ENCODE assay signal across 8 cellular contexts in the genomic region with DNA sequence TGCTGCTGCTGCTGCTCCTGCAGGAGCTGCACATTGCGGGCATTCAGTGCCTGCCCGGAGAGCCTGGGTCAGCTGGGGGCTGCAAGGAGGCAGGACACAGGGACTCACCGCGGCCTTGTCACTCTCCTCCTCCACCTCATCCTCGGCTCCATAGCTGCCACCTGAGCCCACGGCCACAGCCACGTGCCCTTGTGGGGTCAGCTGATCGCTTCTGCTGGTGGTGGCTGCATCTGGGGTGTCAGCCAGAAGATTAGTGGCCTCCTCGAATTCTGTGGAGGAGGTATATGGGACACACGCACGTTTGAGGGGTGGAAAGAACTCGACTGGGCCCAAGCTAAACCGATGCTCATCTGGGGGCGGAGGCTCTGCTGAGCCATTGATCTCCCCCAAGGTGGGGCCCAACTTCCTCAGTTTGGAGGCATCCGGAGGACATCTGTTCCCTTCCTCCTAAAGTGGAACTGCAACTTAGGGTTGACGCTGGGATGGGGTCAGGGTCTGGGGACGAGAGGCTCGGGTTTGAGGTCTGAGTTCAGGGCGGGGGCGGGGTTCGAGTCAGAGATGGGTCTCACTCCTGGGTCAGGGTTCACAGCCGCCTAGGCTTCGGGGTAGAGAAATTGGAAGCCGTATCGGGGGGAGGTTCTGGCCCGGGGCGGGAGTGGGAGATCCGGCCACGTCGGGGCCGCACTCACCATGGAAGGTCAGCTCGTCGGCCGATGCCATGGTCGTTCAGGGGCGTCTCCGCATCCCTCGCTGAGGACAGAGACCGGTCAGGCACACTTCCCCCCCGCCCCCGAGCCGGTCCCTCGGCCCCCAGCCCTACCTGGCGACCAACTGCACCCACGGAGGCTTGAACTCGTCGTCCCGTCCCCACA. TPM values are rescaled to one million over a fixed set of nuclear protein-coding genes. Genes with fewer than 3 reads are reported as not detected.
A peak's percentile ranks its signal among the peaks of the same experiment; 100 is the strongest.
DNase-seq lines count a peak whose midpoint lies in the region; ATAC-seq and TF ChIP-seq lines count a peak whose summit lies in the region.

No MANE protein-coding gene starts in this region.

- no peaks in the 10 kb centered on the region for H3K36me3 ChIP-seq in hepatocyte (replicated peaks; ENCODE audit: insufficient read depth, low read depth)

- peak overlapping the region; percentile 97 for H3K4me2 ChIP-seq in hepatocyte

- H3K4me1 Mint-ChIP-seq in activated T-helper 1 cell treated with anti-CD3 and anti-CD28 coated beads, Interleukin-12 subunit alpha, Interleukin-12 subunit beta, Interleukin-2, Interleukin-4 antibody, amounts not matched to agents 30 ng/mL and 10 ng/mL and 1 ng/mL, durations not matched to agents 14 hours and 24 hours and 36 hours (ENCODE audit: low read depth) = peaks cover 11% of the 10 kb centered on the region

- intact Hi-C loops in activated T-helper 1 cell treated with anti-CD3 and anti-CD28 coated beads, Interleukin-12 subunit alpha, Interleukin-12 subunit beta, Interleukin-2, Interleukin-4 antibody, amounts not matched to agents 30 ng/mL and 10 ng/mL and 1 ng/mL, durations not matched to agents 14 hours and 24 hours and 36 hours (cut with micrococcal nuclease) = loop anchor here (1.0 to 2.0 kb wide), 7 partner anchors 32 to 507 kb away; a partner anchor contains a TSS

- no peak for TF ChIP-seq CTCF in hepatocyte (IDR thresholded peaks at IDR 0.05; ENCODE audit: poor library complexity)

- DNase-seq in GF-D8 (lab: John Stamatoyannopoulos, UW) = peak; percentile 4
- DNase-seq in activated T-helper 1 cell treated with anti-CD3 and anti-CD28 coated beads, Interleukin-12 subunit alpha, Interleukin-12 subunit beta, Interleukin-2, Interleukin-4 antibody, amounts not matched to agents 30 ng/mL and 10 ng/mL and 1 ng/mL, durations not matched to agents 14 hours and 24 hours and 36 hours (ENCODE audit: low spot score) = peak; percentile 8
- no peak for DNase-seq in hepatocyte (ENCODE audit: low spot score)
- DNase-seq in stimulated activated CD8-positive, alpha-beta memory T cell treated with anti-CD3 and anti-CD28 coated beads, Interleukin-4, amount 100 ng/mL, for 48 hours = peak; percentile 37
- DNase-seq in HuH-7.5 (ENCODE audit: low spot score) = no peak
- no peak for DNase-seq in G401 (ENCODE audit: low spot score)

- H3K27ac Mint-ChIP-seq in activated T-helper 1 cell treated with anti-CD3 and anti-CD28 coated beads, Interleukin-12 subunit alpha, Interleukin-12 subunit beta, Interleukin-2, Interleukin-4 antibody, amounts not matched to agents 30 ng/mL and 10 ng/mL and 1 ng/mL, durations not matched to agents 14 hours and 24 hours and 36 hours = peak overlapping the region; percentile 85

- H3K27me3 ChIP-seq in hepatocyte = no peaks in the 10 kb centered on the region

- in situ Hi-C loops in G401 (cut with HindIII; ENCODE audit: low sequenced_read_pairs) = no loop called here

- peaks cover 4% of the 10 kb centered on the region for H4K20me1 ChIP-seq in hepatocyte (ENCODE audit: insufficient read depth, poor library complexity, severe bottlenecking)

- H3K4me1 ChIP-seq in hepatocyte (ENCODE audit: insufficient read depth) = peaks cover 12% of the 10 kb centered on the region

- WGBS in hepatocyte (ENCODE audit: low lambda C conversion rate, missing lambda C conversion rate) = 35% methylated on average over 21 of the region's 48 CpGs

- peak overlapping the region; percentile 60 for H2AFZ ChIP-seq in hepatocyte

- H3K27me3 Mint-ChIP-seq in activated T-helper 1 cell treated with anti-CD3 and anti-CD28 coated beads, Interleukin-12 subunit alpha, Interleukin-12 subunit beta, Interleukin-2, Interleukin-4 antibody, amounts not matched to agents 30 ng/mL and 10 ng/mL and 1 ng/mL, durations not matched to agents 14 hours and 24 hours and 36 hours (ENCODE audit: insufficient read depth) = no peaks in the 10 kb centered on the region

- peak overlapping the region; percentile 62 for H3K27ac ChIP-seq in hepatocyte

- ATAC-seq in HG03432 (IDR thresholded peaks at IDR 0.05; ENCODE audit: unreplicated experiment) (peak; percentile 11), HG03469 (IDR thresholded peaks at IDR 0.05; ENCODE audit: unreplicated experiment) (no peak)

- H3K9me3 Mint-ChIP-seq in activated T-helper 1 cell treated with anti-CD3 and anti-CD28 coated beads, Interleukin-12 subunit alpha, Interleukin-12 subunit beta, Interleukin-2, Interleukin-4 antibody, amounts not matched to agents 30 ng/mL and 10 ng/mL and 1 ng/mL, durations not matched to agents 14 hours and 24 hours and 36 hours = no peaks in the 10 kb centered on the region

- H3K79me2 ChIP-seq in hepatocyte = peaks cover 60% of the 10 kb centered on the region

- H3K4me3 Mint-ChIP-seq in activated T-helper 1 cell treated with anti-CD3 and anti-CD28 coated beads, Interleukin-12 subunit alpha, Interleukin-12 subunit beta, Interleukin-2, Interleukin-4 antibody, amounts not matched to agents 30 ng/mL and 10 ng/mL and 1 ng/mL, durations not matched to agents 14 hours and 24 hours and 36 hours = peak overlapping the region; percentile 94

- no peaks in the 10 kb centered on the region for H3K9me2 ChIP-seq in hepatocyte (replicated peaks; ENCODE audit: insufficient read depth)

- peaks cover 16% of the 10 kb centered on the region for H3K36me3 Mint-ChIP-seq in activated T-helper 1 cell treated with anti-CD3 and anti-CD28 coated beads, Interleukin-12 subunit alpha, Interleukin-12 subunit beta, Interleukin-2, Interleukin-4 antibody, amounts not matched to agents 30 ng/mL and 10 ng/mL and 1 ng/mL, durations not matched to agents 14 hours and 24 hours and 36 hours (ENCODE audit: low read depth)

- H3K9me3 ChIP-seq in hepatocyte (ENCODE audit: low read depth) = no peaks in the 10 kb centered on the region

- H3K4me3 ChIP-seq in hepatocyte = peak overlapping the region; percentile 54

RNA-seq across cellular contexts. Expression of a gene that starts 0.5 kb away (rescaled TPM):
- 28.8 and 29.5 TPM in 2 replicates for total RNA-seq in activated T-helper 1 cell treated with anti-CD3 and anti-CD28 coated beads, Interleukin-12 subunit alpha, Interleukin-12 subunit beta, Interleukin-2, Interleukin-4 antibody, amounts not matched to agents 30 ng/mL and 10 ng/mL and 1 ng/mL, durations not matched to agents 14 hours and 24 hours and 36 hours
- total RNA-seq in hepatocyte = 115 and 123 TPM in 2 replicates
- polyA plus RNA-seq in hepatocyte = 80.3 and 88.3 TPM in 2 replicates
- 42.5 and 71.1 TPM in 2 replicates for total RNA-seq in G401 (2014; rRNA removed; shearing (Covaris generic))

RNA-seq across cellular contexts. Expression of a gene that starts 0.7 kb away (rescaled TPM):
- 22.6 and 22.7 TPM in 2 replicates for total RNA-seq in activated T-helper 1 cell treated with anti-CD3 and anti-CD28 coated beads, Interleukin-12 subunit alpha, Interleukin-12 subunit beta, Interleukin-2, Interleukin-4 antibody, amounts not matched to agents 30 ng/mL and 10 ng/mL and 1 ng/mL, durations not matched to agents 14 hours and 24 hours and 36 hours
- 19.4 and 36.2 TPM in 2 replicates for total RNA-seq in hepatocyte
- polyA plus RNA-seq in hepatocyte = 23.0 and 24.1 TPM in 2 replicates
- 58.4 and 70.7 TPM in 2 replicates for total RNA-seq in G401 (2014; rRNA removed; shearing (Covaris generic))

RNA-seq across cellular contexts. Expression of a gene that starts 32.9 kb away (rescaled TPM):
- total RNA-seq in activated T-helper 1 cell treated with anti-CD3 and anti-CD28 coated beads, Interleukin-12 subunit alpha, Interleukin-12 subunit beta, Interleukin-2, Interleukin-4 antibody, amounts not matched to agents 30 ng/mL and 10 ng/mL and 1 ng/mL, durations not matched to agents 14 hours and 24 hours and 36 hours = 177 and 178 TPM in 2 replicates
- total RNA-seq in hepatocyte = 36.9 and 80.7 TPM in 2 replicates
- polyA plus RNA-seq in hepatocyte = 93.4 and 108 TPM in 2 replicates
- 214 and 281 TPM in 2 replicates for total RNA-seq in G401 (2014; rRNA removed; shearing (Covaris generic))

RNA-seq across cellular contexts. Expression of a gene that starts 56.6 kb away (rescaled TPM):
- 85.9 and 88.0 TPM in 2 replicates for total RNA-seq in activated T-helper 1 cell treated with anti-CD3 and anti-CD28 coated beads, Interleukin-12 subunit alpha, Interleukin-12 subunit beta, Interleukin-2, Interleukin-4 antibody, amounts not matched to agents 30 ng/mL and 10 ng/mL and 1 ng/mL, durations not matched to agents 14 hours and 24 hours and 36 hours
- total RNA-seq in hepatocyte = 27.5 and 34.3 TPM in 2 replicates
- polyA plus RNA-seq in hepatocyte = 45.1 and 45.7 TPM in 2 replicates
- 41.8 and 54.2 TPM in 2 replicates for total RNA-seq in G401 (2014; rRNA removed; shearing (Covaris generic))

Comparison
In these comparisons a context has a peak if more than half of its experiments do, and no peak if none do; other contexts are left out.
1. DNase-seq: peak in GF-D8 (single experiment), activated T-helper 1 cell treated with anti-CD3 and anti-CD28 coated beads, Interleukin-12 subunit alpha, Interleukin-12 subunit beta, Interleukin-2, Interleukin-4 antibody, amounts not matched to agents 30 ng/mL and 10 ng/mL and 1 ng/mL, durations not matched to agents 14 hours and 24 hours and 36 hours (single experiment) and stimulated activated CD8-positive, alpha-beta memory T cell treated with anti-CD3 and anti-CD28 coated beads, Interleukin-4, amount 100 ng/mL, for 48 hours (single experiment); none in hepatocyte (single experiment), HuH-7.5 (single experiment) and G401 (single experiment).